19 cellular contexts compared by ENCODE assay signal in genomic region chr21:34132905-34133304, GRCh38. TPM values are rescaled to one million over a fixed set of nuclear protein-coding genes. Genes with fewer than 3 reads are reported as not detected.
DNase-seq lines count a peak whose midpoint lies in the region; ATAC-seq and TF ChIP-seq lines count a peak whose summit lies in the region.
"Had no signal": no experiment of that assay in that cellular context is flagged by ENCODE, and none has a peak within 500 bp of the region (broad histone marks: within the 10 kb centered on the region; RNA-seq: fewer than 3 reads in every experiment).

No MANE protein-coding gene starts in this region.

- H3K4me3 Mint-ChIP-seq in T-helper 1 cell treated with Interleukin-12 subunit alpha and Interleukin-12 subunit beta and Interleukin-4 antibody, amounts not matched to agents 30 μg/mL and 1 μg/mL, for 36 hours: peak overlapping the region; percentile 6
- no peak overlapping the region for H3K4me3 Mint-ChIP-seq in chondrocyte (ENCODE audit: unreplicated experiment)
- no peak overlapping the region for H3K4me3 Mint-ChIP-seq in stimulated activated memory B cell treated with anti-CD40 and anti-IgM and Interleukin-4, amounts not matched to agents 10 μg/mL and 1 μg/mL and 100 μg/mL, for 72 hours

- H3K4me3 ChIP-seq in hepatocyte: no peak overlapping the region
- H3K4me3 ChIP-seq: K562, right lobe of liver, suprapubic skin had no signal

- H3K27ac Mint-ChIP-seq in T-helper 1 cell treated with Interleukin-12 subunit alpha and Interleukin-12 subunit beta and Interleukin-4 antibody, amounts not matched to agents 30 μg/mL and 1 μg/mL, for 36 hours: peak overlapping the region; percentile 78
- peak overlapping the region; percentile 5 for H3K27ac Mint-ChIP-seq in chondrocyte (ENCODE audit: unreplicated experiment)
- peak overlapping the region; percentile 0 for H3K27ac Mint-ChIP-seq in stimulated activated memory B cell treated with anti-CD40 and anti-IgM and Interleukin-4, amounts not matched to agents 10 μg/mL and 1 μg/mL and 100 μg/mL, for 72 hours

- peaks cover 62% of the 10 kb centered on the region for H3K4me1 Mint-ChIP-seq in T-helper 1 cell treated with Interleukin-12 subunit alpha and Interleukin-12 subunit beta and Interleukin-4 antibody, amounts not matched to agents 30 μg/mL and 1 μg/mL, for 36 hours (ENCODE audit: low read depth)
- H3K4me1 Mint-ChIP-seq in chondrocyte (ENCODE audit: low read depth): peaks cover 60% of the 10 kb centered on the region
- H3K4me1 Mint-ChIP-seq in stimulated activated memory B cell treated with anti-CD40 and anti-IgM and Interleukin-4, amounts not matched to agents 10 μg/mL and 1 μg/mL and 100 μg/mL, for 72 hours: peaks cover 56% of the 10 kb centered on the region

- peaks cover 38% of the 10 kb centered on the region for H3K4me1 ChIP-seq in hepatocyte (ENCODE audit: insufficient read depth)

- H3K36me3 Mint-ChIP-seq in T-helper 1 cell treated with Interleukin-12 subunit alpha and Interleukin-12 subunit beta and Interleukin-4 antibody, amounts not matched to agents 30 μg/mL and 1 μg/mL, for 36 hours (ENCODE audit: low read depth): peaks cover 63% of the 10 kb centered on the region
- peaks cover 19% of the 10 kb centered on the region for H3K36me3 Mint-ChIP-seq in chondrocyte (ENCODE audit: low read depth)
- peaks cover 90% of the 10 kb centered on the region for H3K36me3 Mint-ChIP-seq in stimulated activated memory B cell treated with anti-CD40 and anti-IgM and Interleukin-4, amounts not matched to agents 10 μg/mL and 1 μg/mL and 100 μg/mL, for 72 hours

- peaks cover 77% of the 10 kb centered on the region for H3K79me2 ChIP-seq in hepatocyte

- in situ Hi-C loops in ACHN (cut with HindIII; ENCODE audit: low pct_ligation_motif_present, low pct_unique_long_range_greater_than_20kb, low sequenced_read_pairs): no loop called here

- H3K36me3 ChIP-seq in hepatocyte (replicated peaks; ENCODE audit: insufficient read depth, low read depth): no peaks in the 10 kb centered on the region
- H3K36me3 ChIP-seq: right lobe of liver had no signal

- H3K27me3 Mint-ChIP-seq in T-helper 1 cell treated with Interleukin-12 subunit alpha and Interleukin-12 subunit beta and Interleukin-4 antibody, amounts not matched to agents 30 μg/mL and 1 μg/mL, for 36 hours (ENCODE audit: low read depth): no peaks in the 10 kb centered on the region
- H3K27me3 Mint-ChIP-seq in chondrocyte (ENCODE audit: low read depth): no peaks in the 10 kb centered on the region
- H3K27me3 Mint-ChIP-seq in stimulated activated memory B cell treated with anti-CD40 and anti-IgM and Interleukin-4, amounts not matched to agents 10 μg/mL and 1 μg/mL and 100 μg/mL, for 72 hours: no peaks in the 10 kb centered on the region

- no peak overlapping the region for H3K4me2 ChIP-seq in hepatocyte

- H3K27ac ChIP-seq in hepatocyte: no peak overlapping the region
- H3K27ac ChIP-seq: 22Rv1, foreskin keratinocyte, right lobe of liver, suprapubic skin had no signal

- no peaks in the 10 kb centered on the region for H4K20me1 ChIP-seq in hepatocyte (ENCODE audit: insufficient read depth, poor library complexity, severe bottlenecking)

- no peaks in the 10 kb centered on the region for H3K9me3 ChIP-seq in hepatocyte (ENCODE audit: low read depth)
- H3K9me3 ChIP-seq: right lobe of liver, suprapubic skin had no signal

- WGBS in hepatocyte (ENCODE audit: low lambda C conversion rate, missing lambda C conversion rate): 88% methylated on average over 4 of the region's 4 CpGs

- no peaks in the 10 kb centered on the region for H3K9me2 ChIP-seq in hepatocyte (replicated peaks; ENCODE audit: insufficient read depth)

- no peak for ATAC-seq in stimulated activated memory B cell treated with anti-CD40 and anti-IgM and Interleukin-4, amounts not matched to agents 10 μg/mL and 1 μg/mL and 100 μg/mL, for 72 hours
- ATAC-seq: foreskin keratinocyte, K562 had no signal

- no peak for TF ChIP-seq CTCF in chondrocyte (IDR thresholded peaks at IDR 0.05)
- no peak for TF ChIP-seq CTCF in hepatocyte (IDR thresholded peaks at IDR 0.05; ENCODE audit: poor library complexity)

- DNase-seq in T-helper 1 cell (no peak), SIG-M5 treated with dmso at 0.1 percent for 504 hours (lab: John Stamatoyannopoulos, UW; ENCODE audit: unreplicated experiment) (peak; percentile 79), chondrocyte (ENCODE audit: low spot score) (no peak), ACHN (no peak), hepatocyte (ENCODE audit: low spot score) (no peak), SHP77 treated with DMSO at 0.1 percent for 48 hours (lab: John Stamatoyannopoulos, UW) (no peak)
- DNase-seq: activated CD4-positive, alpha-beta T cell treated with anti-CD3 and anti-CD28 coated beads, Interleukin-2, amount 50 U/mL, for 48 hours; amygdala; Calu3; effector CD4-positive, alpha-beta T cell; foreskin keratinocyte; NCI-H1694; NCI-H774; right lobe of liver had no signal

- H2AFZ ChIP-seq in hepatocyte: no peak overlapping the region

- H3K27me3 ChIP-seq in hepatocyte: no peaks in the 10 kb centered on the region
- H3K27me3 ChIP-seq: foreskin keratinocyte, right lobe of liver, suprapubic skin had no signal

- peaks cover 10% of the 10 kb centered on the region for H3K9me3 Mint-ChIP-seq in T-helper 1 cell treated with Interleukin-12 subunit alpha and Interleukin-12 subunit beta and Interleukin-4 antibody, amounts not matched to agents 30 μg/mL and 1 μg/mL, for 36 hours
- peaks cover 5% of the 10 kb centered on the region for H3K9me3 Mint-ChIP-seq in chondrocyte (ENCODE audit: low read depth)
- H3K9me3 Mint-ChIP-seq in stimulated activated memory B cell treated with anti-CD40 and anti-IgM and Interleukin-4, amounts not matched to agents 10 μg/mL and 1 μg/mL and 100 μg/mL, for 72 hours: peaks cover 10% of the 10 kb centered on the region

RNA-seq across cellular contexts. Expression of gene MRPS6, which starts 59.5 kb away (rescaled TPM):
- 102 to 106 TPM (median 104 TPM) in 3 replicates for total RNA-seq in chondrocyte
- 54.9 and 72.3 TPM in 2 replicates for total RNA-seq in hepatocyte
- polyA plus RNA-seq in hepatocyte: 188 and 201 TPM in 2 replicates

RNA-seq across cellular contexts. Expression of gene SLC5A3, which starts 59.5 kb away (rescaled TPM):
- total RNA-seq in chondrocyte: 47.6 to 92.7 TPM (median 48.0 TPM) in 3 replicates
- total RNA-seq in hepatocyte: 64.0 and 67.1 TPM in 2 replicates
- polyA plus RNA-seq in hepatocyte: 8.1 and 9.2 TPM in 2 replicates

Comparison
In these comparisons a context has a peak if more than half of its experiments do, and no peak if none do; other contexts are left out.
1. H3K27ac Mint-ChIP-seq: peak in every context shown above with its lines; median percentile 78 in T-helper 1 cell treated with Interleukin-12 subunit alpha and Interleukin-12 subunit beta and Interleukin-4 antibody, amounts not matched to agents 30 μg/mL and 1 μg/mL, for 36 hours; 5 in chondrocyte; 0 in stimulated activated memory B cell treated with anti-CD40 and anti-IgM and Interleukin-4, amounts not matched to agents 10 μg/mL and 1 μg/mL and 100 μg/mL, for 72 hours.